Comparison of ENCODE assay signal across 26 cellular contexts in the genomic region with DNA sequence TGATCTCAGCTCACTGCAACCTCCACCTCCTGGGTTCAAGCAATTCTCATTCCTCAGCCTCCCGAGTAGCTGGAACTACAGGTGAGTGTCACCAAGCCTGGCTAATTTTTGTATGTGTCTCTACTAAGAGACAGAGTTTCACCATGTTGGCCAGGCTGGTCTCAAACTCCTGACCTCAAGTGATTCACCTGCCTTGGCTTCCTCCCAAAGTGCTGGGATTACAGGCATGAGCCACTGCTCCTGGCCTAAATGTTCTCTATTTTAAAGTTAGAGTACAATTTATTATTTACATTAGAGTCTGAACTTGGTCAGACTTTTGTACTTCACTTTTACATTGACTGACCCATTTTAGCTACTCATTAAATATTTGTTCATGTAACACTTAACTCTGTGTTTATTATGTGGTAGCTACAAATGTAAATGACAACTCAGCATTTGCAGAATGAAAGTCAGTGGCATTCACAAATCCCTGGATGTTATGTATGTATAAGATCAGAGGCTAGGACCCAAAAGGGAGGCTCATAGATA.
"Had no signal": no experiment of that assay in that cellular context is flagged by ENCODE, and none has a peak within 500 bp of the region (broad histone marks: within the 10 kb centered on the region; RNA-seq: fewer than 3 reads in every experiment).

No MANE protein-coding gene starts in this region.

- ATAC-seq: activated CD8-positive, alpha-beta memory T cell treated with anti-CD3 and anti-CD28 coated beads, Interleukin-2, amount 10 ng/mL, durations not matched to agents 7 days and 5 days; T-cell had no signal

- FAIRE-seq: TTC549 had no signal

- H3K36me3 ChIP-seq: cardiac muscle cell had no signal

- H3K4me2 ChIP-seq: PC-9 had no signal

- H3K27ac ChIP-seq: cardiac muscle cell, PC-9, SK-N-MC had no signal

- H3K4me3 ChIP-seq: cardiac muscle cell, PC-9, SK-N-MC had no signal

- H2AFZ ChIP-seq: PC-9 had no signal

- DNase-seq: activated B cell treated with CpG ODN at 0.5 μM for 24 hours; activated CD4-positive, alpha-beta T cell treated with anti-CD3 and anti-CD28 coated beads for 1 hour; activated CD4-positive, alpha-beta T cell treated with anti-CD3 and anti-CD28 coated beads, Interleukin-2, amount 10 ng/mL, durations not matched to agents 24 days and 14 days; activated CD4-positive, alpha-beta T cell treated with anti-CD3 and anti-CD28 coated beads, Interleukin-2, amount 50 U/mL, for 48 hours; activated CD8-positive, alpha-beta memory T cell treated with anti-CD3 and anti-CD28 coated beads, Interleukin-2, amount 10 ng/mL, durations not matched to agents 7 days and 5 days; activated effector memory CD4-positive, alpha-beta T cell treated with Interleukin-2 at 50 U/mL for 16 hours; activated naive CD4-positive, alpha-beta T cell; activated T-cell treated with anti-CD3 and anti-CD28 coated beads, Interleukin-2, amount 50 U/mL, for 24 hours; aorta; Karpas-422; NCI-H1092 treated with DMSO at 0.1 percent for 48 hours; NCI-H1417 treated with DMSO at 0.1 percent for 48 hours; NCI-H1694; NCI-H2029; NCI-H2107; NCI-H2171 treated with DMSO at 0.1 percent for 48 hours; NCI-H345; NCI-H510A treated with DMSO at 0.1 percent for 48 hours; NCI-H69; PC-9; T-cell; T-helper 2 cell; T1000 had no signal

- H3K27me3 ChIP-seq: cardiac muscle cell had no signal
